Comparison of ENCODE assay signal across 14 cellular contexts in genomic region chr20:61556116-61556515, GRCh38.
DNase-seq lines count a peak whose midpoint lies in the region; ATAC-seq and TF ChIP-seq lines count a peak whose summit lies in the region.
"Had no signal": no experiment of that assay in that cellular context is flagged by ENCODE, and none has a peak within 500 bp of the region (broad histone marks: within the 10 kb centered on the region; RNA-seq: fewer than 3 reads in every experiment).

No MANE protein-coding gene starts in this region.

- no peak overlapping the region for H3K4me3 ChIP-seq in AG09309 (ENCODE audit: control insufficient read depth, low read depth, low read length)

- no peak for ATAC-seq in GM19023 (IDR thresholded peaks at IDR 0.05; ENCODE audit: unreplicated experiment)
- ATAC-seq in HG02870 (IDR thresholded peaks at IDR 0.05; ENCODE audit: unreplicated experiment) = no peak

- DNase-seq in AG09309 (ENCODE audit: low read depth) (peak; percentile 71), M059J (ENCODE audit: low read depth) (peak; percentile 94), dedifferentiated amniotic fluid mesenchymal stem cell (ENCODE audit: extremely low spot score) (peak; percentile 18), myocyte (ENCODE audit: low read depth) (peak; percentile 59), DMS53 (lab: John Stamatoyannopoulos, UW) (no peak), SHP77 treated with DMSO at 0.1 percent for 48 hours (lab: John Stamatoyannopoulos, UW) (no peak)
- DNase-seq: activated CD4-positive, CD25-positive, alpha-beta regulatory T cell treated with anti-CD3 and anti-CD28 coated beads, Interleukin-2, amount 50 U/mL, for 72 hours; amniotic stem cell; CD4-positive, CD25-positive, alpha-beta regulatory T cell; hypothalamus; stimulated activated CD4-positive, alpha-beta T cell treated with anti-CD3 and anti-CD28 coated beads, Interleukin-4, amount 100 ng/mL, for 1 hour; stimulated activated naive CD4-positive, alpha-beta T cell treated with Interleukin-2 at 50 U/mL for 16 hours had no signal

- TF ChIP-seq CTCF in AG09309 (IDR thresholded peaks at IDR 0.05; ENCODE audit: control insufficient read depth, insufficient read depth, low read depth, low read length, missing control alignments) = no peak

Comparison
In these comparisons a context has a peak if more than half of its experiments do, and no peak if none do; other contexts are left out.
1. DNase-seq: peak in AG09309 (single experiment), M059J (single experiment), dedifferentiated amniotic fluid mesenchymal stem cell (single experiment) and myocyte (single experiment); none in DMS53 (single experiment) and SHP77 treated with DMSO at 0.1 percent for 48 hours (single experiment).